Comparison of ENCODE assay signal across 20 cellular contexts in the genomic region with DNA sequence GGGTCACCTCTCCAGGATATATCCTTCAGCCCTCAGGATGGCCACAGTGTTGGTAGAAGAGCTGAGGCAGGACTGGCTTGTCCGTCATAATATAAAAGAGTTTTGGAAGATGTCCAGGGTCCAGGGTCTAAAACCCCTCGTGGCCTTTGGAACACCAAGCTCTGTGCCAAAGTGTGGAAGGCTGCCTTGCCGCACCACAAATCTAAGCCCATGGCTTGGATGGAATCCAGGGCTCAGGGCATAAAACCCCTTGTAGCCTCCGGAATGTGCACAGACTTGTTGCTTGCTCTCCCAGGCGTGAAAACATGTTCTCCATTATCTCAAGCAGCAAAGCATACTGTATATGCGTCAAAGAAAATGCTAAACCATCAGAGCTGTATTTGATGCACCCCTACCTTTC. TPM values are rescaled to one million over a fixed set of nuclear protein-coding genes. Genes with fewer than 3 reads are reported as not detected.
DNase-seq lines count a peak whose midpoint lies in the region; TF ChIP-seq lines count a peak whose summit lies in the region.
"Had no signal": no experiment of that assay in that cellular context is flagged by ENCODE, and none has a peak within 500 bp of the region (broad histone marks: within the 10 kb centered on the region; RNA-seq: fewer than 3 reads in every experiment).

No MANE protein-coding gene starts in this region.

- intact Hi-C loops in spleen (cut with DNase I; ENCODE audit: low total_unique reads) = no loop called here

- no peak overlapping the region for H3K27ac ChIP-seq in spleen
- H3K27ac ChIP-seq: 22Rv1 had no signal

- DNase-seq in NCI-H2107 (lab: John Stamatoyannopoulos, UW) = peak; percentile 30
- DNase-seq in NCI-H2107 treated with DMSO at 0.1 percent for 48 hours (lab: John Stamatoyannopoulos, UW; ENCODE audit: unreplicated experiment) = no peak
- peak; percentile 62 for DNase-seq in NCI-H1694 treated with DMSO at 0.1 percent for 48 hours (lab: John Stamatoyannopoulos, UW)
- peak; percentile 91 for DNase-seq in glomerular visceral epithelial cell (ENCODE audit: extremely low spot score)
- peak; percentile 72 for DNase-seq in renal cortical epithelial cell (ENCODE audit: low read depth)
- no peak for DNase-seq in spleen
- no peak for DNase-seq in anterior cingulate cortex (lab: John Stamatoyannopoulos, UW)
- DNase-seq in retina = no peak
- DNase-seq: CD4-positive, CD25-positive, alpha-beta regulatory T cell; COR-L47; DMS 273 treated with DMSO at 0.1 percent for 48 hours; GDM1; KBM-7; NCI-H1417; NCI-H1930; NCI-H510A; NCI-H748 treated with DMSO at 0.1 percent for 48 hours; OCI-M1; Right ventricle myocardium superior had no signal

- H3K4me1 ChIP-seq in spleen = no peaks in the 10 kb centered on the region

- peaks cover 0 to 78% (median 42%) of the 10 kb centered on the region in 8 donors for H3K9me3 ChIP-seq in spleen

- 90 to 97% (median 93%) methylated on average over 6 of the region's 6 CpGs for WGBS in spleen, 5 donors

- TF ChIP-seq POLR2A in spleen (IDR thresholded peaks at IDR 0.05) = no peak

- H3K27me3 ChIP-seq in spleen (replicated peaks in 1 of 7) = peaks cover 0 to 7% (median 0%) of the 10 kb centered on the region in 7 donors

- H3K36me3 ChIP-seq in spleen = no peaks in the 10 kb centered on the region

- H3K4me3 ChIP-seq in spleen = no peak overlapping the region

- no peak for TF ChIP-seq CTCF in spleen (IDR thresholded peaks at IDR 0.05 in 8 of 11, conservative IDR thresholded peaks at IDR 0.05 in 3 of 11)

RNA-seq across cellular contexts. Expression of gene TNFAIP2, which starts 46.7 kb away (rescaled TPM):
- 530 and 1,373 TPM in 2 replicates for total RNA-seq in renal cortical epithelial cell
- total RNA-seq in spleen = 100 to 1,000 TPM; 147 to 297 (median 261) TPM
- 100 to 1,000 TPM in 2 of 3 donors, 10 to 100 TPM in 1; 90.2 to 410 (median 391) TPM for polyA plus RNA-seq in spleen
- polyA plus RNA-seq: CD4-positive, CD25-positive, alpha-beta regulatory T cell had no signal

Comparison
In these comparisons a context has a peak if more than half of its experiments do, and no peak if none do; other contexts are left out.
1. DNase-seq: peak in NCI-H2107 (single experiment), NCI-H1694 treated with DMSO at 0.1 percent for 48 hours (single experiment), glomerular visceral epithelial cell (single experiment) and renal cortical epithelial cell (single experiment); none in NCI-H2107 treated with DMSO at 0.1 percent for 48 hours (single experiment), spleen (single experiment), anterior cingulate cortex (0 of 58) and retina (single experiment).